9 cellular contexts compared by ENCODE assay signal in the genomic region with DNA sequence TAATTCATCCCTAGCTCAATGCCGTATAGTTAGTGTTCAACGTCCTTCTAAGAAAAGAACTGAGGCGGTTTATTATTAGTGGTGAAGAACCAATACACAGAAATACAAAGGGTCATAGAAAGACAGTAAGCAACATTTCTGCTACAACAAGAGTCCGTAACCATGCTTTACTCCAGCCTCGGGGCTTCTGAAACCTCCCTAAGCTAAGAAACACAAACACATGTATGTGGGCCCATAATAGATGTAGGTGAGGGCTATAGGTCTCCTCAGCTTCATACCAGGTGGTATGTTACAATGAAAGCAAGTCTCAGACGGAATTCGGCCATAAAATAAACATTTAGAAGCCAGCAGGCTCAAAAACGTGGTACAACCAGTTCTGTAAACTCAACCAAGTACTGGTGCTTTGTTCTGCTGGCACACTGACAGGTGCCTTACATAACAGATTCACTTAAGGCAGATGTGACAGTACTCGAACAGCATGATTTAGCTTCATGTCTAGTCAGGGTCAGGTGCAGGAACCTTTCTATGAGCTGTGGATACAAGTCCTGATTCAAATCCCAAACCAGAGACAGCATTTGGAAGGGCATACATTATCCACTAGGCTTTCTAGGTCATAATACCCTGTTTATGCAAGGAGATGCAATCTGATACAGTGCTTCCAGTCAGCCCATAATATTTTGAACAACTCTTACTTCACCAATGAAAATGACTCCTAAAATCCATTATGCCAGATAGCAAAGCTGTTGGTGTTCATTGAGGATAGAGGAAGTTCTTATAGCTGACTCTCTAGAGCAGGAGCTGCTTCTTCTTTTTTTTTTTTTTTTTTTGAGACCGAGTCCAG.
A peak's percentile ranks its signal among the peaks of the same experiment; 100 is the strongest.
DNase-seq lines count a peak whose midpoint lies in the region; ATAC-seq, FAIRE-seq and TF ChIP-seq lines count a peak whose summit lies in the region.
"Had no signal": no experiment of that assay in that cellular context is flagged by ENCODE, and none has a peak within 500 bp of the region (broad histone marks: within the 10 kb centered on the region; RNA-seq: fewer than 3 reads in every experiment).

No MANE protein-coding gene starts in this region.

- no peaks in the 10 kb centered on the region for H3K9me3 Mint-ChIP-seq in mesothelial cell of epicardium

- intact Hi-C loops in Right ventricle myocardium inferior (cut with DNase I): loop anchor here (5.0 kb wide), 1 partner anchor 44 kb away; no protein-coding TSS in a partner anchor
- intact Hi-C loops in cardiac septum (cut with DNase I): no loop called here
- intact Hi-C loops in ascending aorta (cut with DNase I): no loop called here

- H3K36me3 Mint-ChIP-seq in mesothelial cell of epicardium: no peaks in the 10 kb centered on the region
- H3K36me3 Mint-ChIP-seq: activated naive CD8-positive, alpha-beta T cell had no signal

- H3K27me3 ChIP-seq in ascending aorta: no peaks in the 10 kb centered on the region

- FAIRE-seq in RCC 7860 (lab: Jason Lieb, UNC): no peak

- H3K27ac ChIP-seq in ascending aorta: no peak overlapping the region

- H3K9me3 ChIP-seq in ascending aorta: no peaks in the 10 kb centered on the region

- TF ChIP-seq CTCF in mesothelial cell of epicardium (IDR thresholded peaks at IDR 0.05; ENCODE audit: unreplicated experiment) (no peak), ascending aorta (IDR thresholded peaks at IDR 0.05) (no peak)

- H3K4me3 Mint-ChIP-seq in mesothelial cell of epicardium: no peak overlapping the region
- H3K4me3 Mint-ChIP-seq: activated naive CD8-positive, alpha-beta T cell had no signal

- peaks cover 0 to 4% of the 10 kb centered on the region in 2 donors for H3K4me1 ChIP-seq in ascending aorta

- ATAC-seq in Right ventricle myocardium inferior (peak; percentile 37), GM21367 (IDR thresholded peaks at IDR 0.05; ENCODE audit: unreplicated experiment) (no peak)

- H3K27ac Mint-ChIP-seq in mesothelial cell of epicardium: peak overlapping the region; percentile 51
- H3K27ac Mint-ChIP-seq: activated naive CD8-positive, alpha-beta T cell had no signal

- H3K4me3 ChIP-seq in ascending aorta: no peak overlapping the region

- H3K27me3 Mint-ChIP-seq in mesothelial cell of epicardium (ENCODE audit: low read depth): no peaks in the 10 kb centered on the region
- H3K27me3 Mint-ChIP-seq: activated naive CD8-positive, alpha-beta T cell had no signal

- H3K4me1 Mint-ChIP-seq in mesothelial cell of epicardium: peaks cover 35% of the 10 kb centered on the region

- DNase-seq in Right ventricle myocardium inferior (ENCODE audit: missing footprints) (no peak), cardiac septum (ENCODE audit: low spot score) (no peak), amniotic epithelial cell (ENCODE audit: low read depth) (peak; percentile 39), mesothelial cell of epicardium (ENCODE audit: low spot score in 2 of 2, unreplicated experiment in 2 of 2) (no peak), NCI-H146 treated with DMSO at 0.1 percent for 48 hours (lab: John Stamatoyannopoulos, UW; ENCODE audit: unreplicated experiment) (no peak), ascending aorta (ENCODE audit: low spot score in 2 of 2) (no peak), RCC 7860 (ENCODE audit: low spot score) (no peak)

- H3K36me3 ChIP-seq in ascending aorta: no peaks in the 10 kb centered on the region
